In the genomic region with DNA sequence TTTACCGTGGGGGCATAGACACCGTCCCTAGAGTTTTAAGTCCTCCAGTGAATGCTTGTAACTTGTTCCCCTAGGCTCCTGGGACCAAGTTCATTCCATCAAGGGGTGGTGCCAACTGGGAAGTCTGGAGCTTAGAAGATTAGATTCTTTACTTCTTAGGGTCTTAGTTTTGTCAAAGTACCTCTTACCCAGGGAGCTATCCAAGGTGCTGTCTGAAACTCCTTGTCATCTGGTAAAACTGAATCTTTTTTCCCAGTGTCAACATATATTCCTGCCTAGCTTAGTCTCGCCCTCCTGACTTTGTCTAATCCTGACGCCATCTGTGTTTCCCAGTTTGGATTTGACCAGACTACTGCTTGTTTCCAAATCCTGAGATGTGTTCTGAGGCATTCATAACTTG, we compare ENCODE assay signal across 14 cellular contexts. TPM values are rescaled to one million over a fixed set of nuclear protein-coding genes. Genes with fewer than 3 reads are reported as not detected.
DNase-seq lines count a peak whose midpoint lies in the region; ATAC-seq and TF ChIP-seq lines count a peak whose summit lies in the region.
"Had no signal": no experiment of that assay in that cellular context is flagged by ENCODE, and none has a peak within 500 bp of the region (broad histone marks: within the 10 kb centered on the region; RNA-seq: fewer than 3 reads in every experiment).

No MANE protein-coding gene starts in this region.

- no CpG with 5 or more reads among the region's 4 CpGs for WGBS in neuronal stem cell (ENCODE audit: extremely low coverage in 2 of 2, insufficient read length in 2 of 2, insufficient replicate concordance in 1 of 2), 2 donors

- H3K4me3 ChIP-seq in H7 (ENCODE audit: insufficient read depth, low read depth, low read length) (no peak overlapping the region), PC-3 (ENCODE audit: low read length) (no peak overlapping the region), neuronal stem cell (ENCODE audit: low read length in 2 of 2) (no peak overlapping the region), MM.1S (ENCODE audit: low read length) (no peak overlapping the region)
- H3K4me3 ChIP-seq: adrenal gland had no signal

- H3K4me1 ChIP-seq in PC-3 (ENCODE audit: insufficient read depth, low read length) (peaks cover 13% of the 10 kb centered on the region; the same call in 1 of the 2 replicates), neuronal stem cell (ENCODE audit: control insufficient read depth in 2 of 2, insufficient read depth in 1 of 2, low read depth in 1 of 2, low read length in 2 of 2) (peaks cover 0 to 8% of the 10 kb centered on the region in 2 donors), MM.1S (ENCODE audit: low read length) (no peaks in the 10 kb centered on the region)

- H3K27ac Mint-ChIP-seq in endothelial cell (ENCODE audit: unreplicated experiment) = no peak overlapping the region
- H3K27ac Mint-ChIP-seq: activated CD8-positive, alpha-beta memory T cell treated with anti-CD3 and anti-CD28 coated beads, Interleukin-2, amount 10 ng/mL, durations not matched to agents 7 days and 5 days; natural killer cell treated with Interleukin-12 subunit alpha and Interleukin-12 subunit beta and Interleukin-15 and Interleukin-18, amount 100 ng/mL, for 72 hours had no signal

- H2AFZ ChIP-seq in PC-3 (ENCODE audit: low read length) (no peak overlapping the region), neuronal stem cell (ENCODE audit: low read length) (no peak overlapping the region), MM.1S (ENCODE audit: low read length) (no peak overlapping the region)

- H3K79me1 ChIP-seq in neuronal stem cell (ENCODE audit: low read depth, low read length) = no peaks in the 10 kb centered on the region

- H3K23ac ChIP-seq in neuronal stem cell (ENCODE audit: low read depth, low read length, poor library complexity) = no peak overlapping the region

- H4K91ac ChIP-seq in neuronal stem cell (ENCODE audit: low read depth, low read length, poor library complexity) = no peak overlapping the region

- H3K27ac ChIP-seq in PC-3 (ENCODE audit: low read length) = no peak overlapping the region
- H3K27ac ChIP-seq in neuronal stem cell (replicated peaks; ENCODE audit: low read length) = no peak overlapping the region
- no peak overlapping the region for H3K27ac ChIP-seq in MM.1S (ENCODE audit: low read length)
- H3K27ac ChIP-seq: adrenal gland had no signal

- H3K79me2 ChIP-seq in PC-3 (ENCODE audit: low read length) (no peaks in the 10 kb centered on the region), MM.1S (ENCODE audit: low read length) (peaks cover 4% of the 10 kb centered on the region; the same call in 1 of the 2 replicates)

- no peak overlapping the region for H2BK5ac ChIP-seq in neuronal stem cell (ENCODE audit: low read length)

- no peak overlapping the region for H4K8ac ChIP-seq in neuronal stem cell (ENCODE audit: low read depth, low read length)

- H3K36me3 ChIP-seq in H7 (replicated peaks; ENCODE audit: control insufficient read depth, insufficient read depth, low read length) = no peaks in the 10 kb centered on the region
- H3K36me3 ChIP-seq in PC-3 (ENCODE audit: low read depth, low read length) = no peaks in the 10 kb centered on the region
- no peaks in the 10 kb centered on the region for H3K36me3 ChIP-seq in neuronal stem cell (replicated peaks in 1 of 2; ENCODE audit: control insufficient read depth in 2 of 2, insufficient read depth in 2 of 2, low read length in 2 of 2)
- no peaks in the 10 kb centered on the region for H3K36me3 ChIP-seq in MM.1S (replicated peaks; ENCODE audit: insufficient read depth, low read length)
- H3K36me3 ChIP-seq: adrenal gland had no signal

- H3K9me3 Mint-ChIP-seq in endothelial cell (ENCODE audit: unreplicated experiment) = no peaks in the 10 kb centered on the region
- H3K9me3 Mint-ChIP-seq: natural killer cell treated with Interleukin-12 subunit alpha and Interleukin-12 subunit beta and Interleukin-15 and Interleukin-18, amount 100 ng/mL, for 72 hours had no signal

- CTCF ChIA-PET in PC-3 (lab: Charles Lee) = no interaction called here

- no peaks in the 10 kb centered on the region for H3F3A ChIP-seq in PC-3 (ENCODE audit: low read length, unreplicated experiment)
- H3F3A ChIP-seq in MM.1S (ENCODE audit: insufficient read depth, low read length) = no peaks in the 10 kb centered on the region

- H2BK120ac ChIP-seq in neuronal stem cell (ENCODE audit: low read depth, low read length) = no peak overlapping the region

- no peak overlapping the region for H3K4me3 Mint-ChIP-seq in endothelial cell (ENCODE audit: unreplicated experiment)
- H3K4me3 Mint-ChIP-seq: activated CD8-positive, alpha-beta memory T cell treated with anti-CD3 and anti-CD28 coated beads, Interleukin-2, amount 10 ng/mL, durations not matched to agents 7 days and 5 days; natural killer cell treated with Interleukin-12 subunit alpha and Interleukin-12 subunit beta and Interleukin-15 and Interleukin-18, amount 100 ng/mL, for 72 hours had no signal

- no peak overlapping the region for H2BK15ac ChIP-seq in neuronal stem cell (ENCODE audit: low read length)

- H4K20me1 ChIP-seq in PC-3 (ENCODE audit: low read length) (no peaks in the 10 kb centered on the region), MM.1S (ENCODE audit: insufficient read depth, low read length) (no peaks in the 10 kb centered on the region)

- H3K4me2 ChIP-seq in PC-3 (ENCODE audit: low read length) (no peak overlapping the region), neuronal stem cell (ENCODE audit: insufficient read depth, low read length, poor library complexity, severe bottlenecking) (no peak overlapping the region), MM.1S (ENCODE audit: low read depth, low read length) (no peak overlapping the region)

- BruUV-seq in PC-3 (replicated peaks; lab: Mats Ljungman, UMichigan) = no TSS peak

- H3K14ac ChIP-seq in neuronal stem cell (ENCODE audit: low read length) = no peak overlapping the region

- H3K18ac ChIP-seq in neuronal stem cell (ENCODE audit: low read length) = no peak overlapping the region

- POLR2A ChIA-PET in PC-3 (lab: Charles Lee; ENCODE audit: unreplicated experiment) = no interaction called here

- peak; percentile 15 for DNase-seq in H7
- peak; percentile 40 for DNase-seq in PC-3
- DNase-seq in endothelial cell (ENCODE audit: low spot score) = peak; percentile 28
- DNase-seq in neuronal stem cell (ENCODE audit: low spot score) = peak; percentile 33
- DNase-seq in NCI-H1417 treated with DMSO at 0.1 percent for 48 hours (lab: John Stamatoyannopoulos, UW) = no peak
- DNase-seq in NCI-H2081 (lab: John Stamatoyannopoulos, UW) = no peak
- DNase-seq in MM.1S = no peak
- DNase-seq: activated CD8-positive, alpha-beta memory T cell treated with anti-CD3 and anti-CD28 coated beads, Interleukin-2, amount 10 ng/mL, durations not matched to agents 7 days and 5 days; adrenal gland; DMS53; NCI-H187 treated with DMSO at 0.1 percent for 48 hours; T-helper 9 cell had no signal

- no peaks in the 10 kb centered on the region for H3K36me3 Mint-ChIP-seq in endothelial cell (ENCODE audit: low read depth, unreplicated experiment)
- H3K36me3 Mint-ChIP-seq: activated CD8-positive, alpha-beta memory T cell treated with anti-CD3 and anti-CD28 coated beads, Interleukin-2, amount 10 ng/mL, durations not matched to agents 7 days and 5 days; natural killer cell treated with Interleukin-12 subunit alpha and Interleukin-12 subunit beta and Interleukin-15 and Interleukin-18, amount 100 ng/mL, for 72 hours had no signal

- ATAC-seq in PC-3 (no peak), HG03175 (IDR thresholded peaks at IDR 0.05; ENCODE audit: unreplicated experiment) (no peak)
- ATAC-seq: activated CD8-positive, alpha-beta memory T cell treated with anti-CD3 and anti-CD28 coated beads, Interleukin-2, amount 10 ng/mL, durations not matched to agents 7 days and 5 days; natural killer cell treated with Interleukin-12 subunit alpha and Interleukin-12 subunit beta and Interleukin-15 and Interleukin-18, amount 100 ng/mL, for 72 hours had no signal

- no peaks in the 10 kb centered on the region for H3K9me2 ChIP-seq in PC-3 (replicated peaks; ENCODE audit: low read length)
- no peaks in the 10 kb centered on the region for H3K9me2 ChIP-seq in MM.1S (replicated peaks; ENCODE audit: insufficient read depth, low read length)

- H3K9me3 ChIP-seq in PC-3 (ENCODE audit: low read length) (no peaks in the 10 kb centered on the region), neuronal stem cell (replicated peaks in 1 of 2; ENCODE audit: control insufficient read depth in 2 of 2, insufficient read depth in 1 of 2, low read depth in 1 of 2, low read length in 2 of 2) (no peaks in the 10 kb centered on the region), MM.1S (replicated peaks; ENCODE audit: insufficient read depth, low read length) (no peaks in the 10 kb centered on the region)
- H3K9me3 ChIP-seq: adrenal gland had no signal

- no peak overlapping the region for H2BK12ac ChIP-seq in neuronal stem cell (ENCODE audit: low read length)

- intact Hi-C loops in PC-3 (cut with micrococcal nuclease) = no loop called here

- H3K4ac ChIP-seq in neuronal stem cell (ENCODE audit: low read length) = no peak overlapping the region

- TF ChIP-seq CTCF in PC-3 (conservative IDR thresholded peaks at IDR 0.05; ENCODE audit: low read depth, low read length) (no peak), endothelial cell (IDR thresholded peaks at IDR 0.05; ENCODE audit: unreplicated experiment) (no peak), MM.1S (IDR thresholded peaks at IDR 0.05; ENCODE audit: low read length) (no peak)

- H3K27me3 Mint-ChIP-seq in endothelial cell (ENCODE audit: unreplicated experiment) = no peaks in the 10 kb centered on the region

- H3K27me3 ChIP-seq in H7 (ENCODE audit: control insufficient read depth, insufficient read depth, low read length) (no peaks in the 10 kb centered on the region), PC-3 (ENCODE audit: low read length) (no peaks in the 10 kb centered on the region), neuronal stem cell (ENCODE audit: control insufficient read depth in 3 of 3, insufficient read depth in 3 of 3, low read depth in 1 of 3, low read length in 3 of 3) (no peaks in the 10 kb centered on the region), MM.1S (replicated peaks; ENCODE audit: insufficient read depth, low read length) (no peaks in the 10 kb centered on the region)
- H3K27me3 ChIP-seq: adrenal gland had no signal

- peaks cover 5% of the 10 kb centered on the region for H3K4me1 Mint-ChIP-seq in endothelial cell (ENCODE audit: unreplicated experiment)
- H3K4me1 Mint-ChIP-seq: activated CD8-positive, alpha-beta memory T cell treated with anti-CD3 and anti-CD28 coated beads, Interleukin-2, amount 10 ng/mL, durations not matched to agents 7 days and 5 days had no signal

- H2AK5ac ChIP-seq in neuronal stem cell (ENCODE audit: low read depth, low read length) = no peak overlapping the region

- H3K9ac ChIP-seq in PC-3 (ENCODE audit: low read length) (no peak overlapping the region), neuronal stem cell (ENCODE audit: low read depth, low read length, poor library complexity) (no peak overlapping the region), MM.1S (ENCODE audit: low read length) (no peak overlapping the region)

RNA-seq across cellular contexts. Expression of gene MAMDC2, which starts 41.6 kb away (rescaled TPM):
- 2.0 and 5.4 TPM in 2 replicates for total RNA-seq in H7 (2014; rRNA removed; shearing (Covaris generic))
- not detected in 2 replicates for total RNA-seq in PC-3 (2014; rRNA removed)
- total RNA-seq in endothelial cell (ENCODE audit: unreplicated experiment) = 0.10 TPM
- 14.0 TPM for polyA plus RNA-seq in neuronal stem cell (2013, experiment 1 of 2)
- 14.1 TPM for polyA plus RNA-seq in neuronal stem cell (2013, experiment 2 of 2)
- total RNA-seq: natural killer cell treated with Interleukin-12 subunit alpha and Interleukin-12 subunit beta and Interleukin-15 and Interleukin-18, amount 100 ng/mL, for 72 hours had no signal

Comparison
In these comparisons a context has a peak if more than half of its experiments do, and no peak if none do; other contexts are left out.
1. DNase-seq: peak in H7 (single experiment), PC-3 (single experiment), endothelial cell (single experiment) and neuronal stem cell (single experiment); none in NCI-H1417 treated with DMSO at 0.1 percent for 48 hours (single experiment), NCI-H2081 (0 of 2) and MM.1S (single experiment).